ENCODE assay signal across 23 cellular contexts in genomic region chr9:33011857-33012256, GRCh38. TPM values are rescaled to one million over a fixed set of nuclear protein-coding genes. Genes with fewer than 3 reads are reported as not detected.
A peak's percentile ranks its signal among the peaks of the same experiment; 100 is the strongest.
DNase-seq lines count a peak whose midpoint lies in the region; ATAC-seq and TF ChIP-seq lines count a peak whose summit lies in the region.
"Had no signal": no experiment of that assay in that cellular context is flagged by ENCODE, and none has a peak within 500 bp of the region (broad histone marks: within the 10 kb centered on the region; RNA-seq: fewer than 3 reads in every experiment).

No MANE protein-coding gene starts in this region.

- in situ Hi-C loops in Panc1 (cut with HindIII; ENCODE audit: low pct_unique_long_range_greater_than_20kb, low sequenced_read_pairs): no loop called here

- H3K27ac ChIP-seq in HL-60 (replicated peaks): peak overlapping the region; percentile 72
- H3K27ac ChIP-seq in Panc1 (ENCODE audit: low read length): no peak overlapping the region
- H3K27ac ChIP-seq: SJCRH30 had no signal

- ATAC-seq in Panc1: no peak
- ATAC-seq: GM23338, K562, SK-N-SH treated with all-trans-retinoic acid at 6 μM for 48 hours had no signal

- H3K4me1 Mint-ChIP-seq in nephron: peaks cover 9% of the 10 kb centered on the region
- H3K4me1 Mint-ChIP-seq in activated T-helper 1 cell treated with anti-CD3 and anti-CD28 coated beads, Interleukin-12 subunit alpha, Interleukin-12 subunit beta, Interleukin-2, Interleukin-4 antibody, amounts not matched to agents 30 ng/mL and 10 ng/mL and 1 ng/mL, durations not matched to agents 14 hours and 24 hours and 36 hours (ENCODE audit: low read depth): no peaks in the 10 kb centered on the region

- POLR2A ChIA-PET in Panc1 (lab: Charles Lee): interaction anchor here (0.7 to 1.5 kb wide), 2 partner anchors 8 to 315 kb away, joined by 4 to 6 read pairs; no protein-coding TSS in a partner anchor

- H3K9me3 ChIP-seq in Panc1 (ENCODE audit: control insufficient read depth, insufficient read depth, low read depth, low read length): no peaks in the 10 kb centered on the region
- H3K9me3 ChIP-seq: BE2C, HAP-1, SJCRH30 had no signal

- no peaks in the 10 kb centered on the region for H3K27me3 Mint-ChIP-seq in nephron (ENCODE audit: low read depth)
- H3K27me3 Mint-ChIP-seq in activated T-helper 1 cell treated with anti-CD3 and anti-CD28 coated beads, Interleukin-12 subunit alpha, Interleukin-12 subunit beta, Interleukin-2, Interleukin-4 antibody, amounts not matched to agents 30 ng/mL and 10 ng/mL and 1 ng/mL, durations not matched to agents 14 hours and 24 hours and 36 hours (ENCODE audit: insufficient read depth): no peaks in the 10 kb centered on the region
- H3K27me3 Mint-ChIP-seq: CD4-positive, CD25-positive, alpha-beta regulatory T cell had no signal

- DNase-seq in HL-60 (ENCODE audit: low read depth in 1 of 2, low spot score in 1 of 2) (peak in 1 of 2 experiments; percentile 42), MV-4-11 (lab: John Stamatoyannopoulos, UW) (peak; percentile 85), Panc1 (ENCODE audit: low read depth, low spot score) (no peak), NCI-H1694 (lab: John Stamatoyannopoulos, UW) (no peak)
- no peak for DNase-seq in activated T-helper 1 cell treated with anti-CD3 and anti-CD28 coated beads, Interleukin-12 subunit alpha, Interleukin-12 subunit beta, Interleukin-2, Interleukin-4 antibody, amounts not matched to agents 30 ng/mL and 10 ng/mL and 1 ng/mL, durations not matched to agents 14 hours and 24 hours and 36 hours (ENCODE audit: low spot score)
- no peak for DNase-seq in activated CD4-positive, CD25-positive, alpha-beta regulatory T cell (lab: John Stamatoyannopoulos, UW)
- DNase-seq: BE2C; CD4-positive, CD25-positive, alpha-beta regulatory T cell; HFFc6; NCI-H1092; NCI-H1436; NCI-H187 treated with DMSO at 0.1 percent for 48 hours; NCI-H446; NCI-H524 treated with DMSO at 0.1 percent for 48 hours; NCI-H774; OCI-M1; T-helper 2 cell had no signal

- H3K4me3 ChIP-seq in HL-60 (replicated peaks; ENCODE audit: insufficient read depth, low read length) (no peak overlapping the region), Panc1 (ENCODE audit: low read depth in 2 of 2, low read length in 2 of 2) (no peak overlapping the region)
- H3K4me3 ChIP-seq: GM23338, HAP-1, K562, SJCRH30 had no signal

- H3K9me3 Mint-ChIP-seq in nephron: no peaks in the 10 kb centered on the region
- H3K9me3 Mint-ChIP-seq in activated T-helper 1 cell treated with anti-CD3 and anti-CD28 coated beads, Interleukin-12 subunit alpha, Interleukin-12 subunit beta, Interleukin-2, Interleukin-4 antibody, amounts not matched to agents 30 ng/mL and 10 ng/mL and 1 ng/mL, durations not matched to agents 14 hours and 24 hours and 36 hours: no peaks in the 10 kb centered on the region
- H3K9me3 Mint-ChIP-seq: CD4-positive, CD25-positive, alpha-beta regulatory T cell; GM23338; HFFc6 had no signal

- BruUV-seq in Panc1 (replicated peaks; lab: Mats Ljungman, UMichigan): TSS peak; percentile 40

- H3K36me3 Mint-ChIP-seq in nephron (ENCODE audit: low read depth): peaks cover 3% of the 10 kb centered on the region
- peaks cover 2% of the 10 kb centered on the region for H3K36me3 Mint-ChIP-seq in activated T-helper 1 cell treated with anti-CD3 and anti-CD28 coated beads, Interleukin-12 subunit alpha, Interleukin-12 subunit beta, Interleukin-2, Interleukin-4 antibody, amounts not matched to agents 30 ng/mL and 10 ng/mL and 1 ng/mL, durations not matched to agents 14 hours and 24 hours and 36 hours (ENCODE audit: low read depth)
- H3K36me3 Mint-ChIP-seq: CD4-positive, CD25-positive, alpha-beta regulatory T cell had no signal

- intact Hi-C loops in Panc1 (cut with micrococcal nuclease; ENCODE audit: unreplicated experiment): no loop called here
- intact Hi-C loops in activated T-helper 1 cell treated with anti-CD3 and anti-CD28 coated beads, Interleukin-12 subunit alpha, Interleukin-12 subunit beta, Interleukin-2, Interleukin-4 antibody, amounts not matched to agents 30 ng/mL and 10 ng/mL and 1 ng/mL, durations not matched to agents 14 hours and 24 hours and 36 hours (cut with micrococcal nuclease): no loop called here

- no peaks in the 10 kb centered on the region for H3K27me3 ChIP-seq in HL-60 (ENCODE audit: insufficient read depth, poor library complexity, severe bottlenecking)
- H3K27me3 ChIP-seq in Panc1 (ENCODE audit: control insufficient read depth, insufficient read depth, low read length): no peaks in the 10 kb centered on the region
- H3K27me3 ChIP-seq: BE2C, SJCRH30 had no signal

- H3K27ac Mint-ChIP-seq in nephron: peak overlapping the region; percentile 1 to 12 (median 4)
- H3K27ac Mint-ChIP-seq in activated T-helper 1 cell treated with anti-CD3 and anti-CD28 coated beads, Interleukin-12 subunit alpha, Interleukin-12 subunit beta, Interleukin-2, Interleukin-4 antibody, amounts not matched to agents 30 ng/mL and 10 ng/mL and 1 ng/mL, durations not matched to agents 14 hours and 24 hours and 36 hours: no peak overlapping the region
- H3K27ac Mint-ChIP-seq: CD4-positive, CD25-positive, alpha-beta regulatory T cell; GM23338; HFFc6 had no signal

- H3K4me1 ChIP-seq in Panc1 (ENCODE audit: control insufficient read depth, insufficient read depth, low read length): no peaks in the 10 kb centered on the region
- H3K4me1 ChIP-seq: BE2C, HAP-1, SJCRH30 had no signal

- CTCF ChIA-PET in Panc1 (lab: Charles Lee): no interaction called here

- no peaks in the 10 kb centered on the region for H3K36me3 ChIP-seq in Panc1 (ENCODE audit: control insufficient read depth, insufficient read depth, low read length)
- H3K36me3 ChIP-seq: BE2C, HAP-1, SJCRH30 had no signal

- H3K4me3 Mint-ChIP-seq in nephron: no peak overlapping the region
- H3K4me3 Mint-ChIP-seq in activated T-helper 1 cell treated with anti-CD3 and anti-CD28 coated beads, Interleukin-12 subunit alpha, Interleukin-12 subunit beta, Interleukin-2, Interleukin-4 antibody, amounts not matched to agents 30 ng/mL and 10 ng/mL and 1 ng/mL, durations not matched to agents 14 hours and 24 hours and 36 hours: no peak overlapping the region
- H3K4me3 Mint-ChIP-seq: CD4-positive, CD25-positive, alpha-beta regulatory T cell; GM23338; HFFc6 had no signal

- TF ChIP-seq CTCF in HL-60 (IDR thresholded peaks at IDR 0.05; ENCODE audit: insufficient read depth, low read length) (no peak), Panc1 (IDR thresholded peaks at IDR 0.05) (no peak), nephron (IDR thresholded peaks at IDR 0.05; ENCODE audit: unreplicated experiment in 3 of 3) (no peak)

RNA-seq across cellular contexts. Expression of gene APTX, which starts 10.4 kb away (rescaled TPM):
- 42.2 TPM for total RNA-seq in Panc1 (2021; ENCODE audit: unreplicated experiment)
- polyA plus RNA-seq in Panc1 (2012; ENCODE audit: insufficient read length): 41.5 TPM
- 48.9 and 57.2 TPM in 2 replicates for total RNA-seq in activated T-helper 1 cell treated with anti-CD3 and anti-CD28 coated beads, Interleukin-12 subunit alpha, Interleukin-12 subunit beta, Interleukin-2, Interleukin-4 antibody, amounts not matched to agents 30 ng/mL and 10 ng/mL and 1 ng/mL, durations not matched to agents 14 hours and 24 hours and 36 hours

RNA-seq across cellular contexts. Expression of gene DNAJA1, which starts 13.2 kb away (rescaled TPM):
- total RNA-seq in Panc1 (2021; ENCODE audit: unreplicated experiment): 246 TPM
- polyA plus RNA-seq in Panc1 (2012; ENCODE audit: insufficient read length): 259 TPM
- 296 and 312 TPM in 2 replicates for total RNA-seq in activated T-helper 1 cell treated with anti-CD3 and anti-CD28 coated beads, Interleukin-12 subunit alpha, Interleukin-12 subunit beta, Interleukin-2, Interleukin-4 antibody, amounts not matched to agents 30 ng/mL and 10 ng/mL and 1 ng/mL, durations not matched to agents 14 hours and 24 hours and 36 hours
